9 cellular contexts compared by ENCODE assay signal in the genomic region with DNA sequence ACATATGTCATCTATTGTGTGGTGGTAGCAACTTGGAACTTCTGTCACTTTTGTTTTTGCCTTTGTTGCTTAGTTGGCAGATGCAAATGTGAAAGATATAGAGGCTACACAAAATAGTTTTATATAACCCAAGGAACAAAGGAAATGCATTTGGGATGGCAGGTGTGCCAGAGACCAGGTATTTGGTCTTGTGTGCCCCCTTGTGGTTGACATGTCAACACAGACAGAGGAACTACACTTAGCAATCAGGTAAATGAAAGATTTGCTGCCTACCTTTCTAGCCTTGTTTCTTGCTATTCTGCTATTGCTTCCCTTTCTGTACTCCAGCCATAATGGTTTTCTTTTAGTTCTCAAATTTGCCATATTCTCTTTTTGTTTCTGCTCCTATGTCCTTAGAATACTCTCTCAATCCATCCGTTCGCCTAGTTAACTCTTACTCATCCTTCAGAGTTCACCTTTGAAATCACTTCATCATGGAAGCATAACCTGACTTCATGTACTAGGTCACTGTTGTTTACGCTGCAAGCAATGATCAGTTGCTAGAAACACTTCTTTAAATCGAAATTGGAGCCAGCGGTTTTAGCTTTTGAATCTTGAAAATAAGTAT.
DNase-seq lines count a peak whose midpoint lies in the region; ATAC-seq, FAIRE-seq and TF ChIP-seq lines count a peak whose summit lies in the region.
"Had no signal": no experiment of that assay in that cellular context is flagged by ENCODE, and none has a peak within 500 bp of the region (broad histone marks: within the 10 kb centered on the region; RNA-seq: fewer than 3 reads in every experiment).

No MANE protein-coding gene starts in this region.

- no peak for TF ChIP-seq RAD21 in neural cell (conservative IDR thresholded peaks at IDR 0.05)

- CTCF ChIA-PET in activated CD4-positive, alpha-beta memory T cell treated with anti-CD3 and anti-CD28 coated beads, Interleukin-2, amount 10 ng/mL, durations not matched to agents 7 days and 5 days (lab: Charles Lee), result interaction anchor here (1.4 to 1.9 kb wide), 2 partner anchors 362 kb away, joined by 4 to 8 read pairs; no protein-coding TSS in a partner anchor

- H3K27me3 Mint-ChIP-seq in activated CD4-positive, alpha-beta memory T cell treated with anti-CD3 and anti-CD28 coated beads, Interleukin-2, amount 10 ng/mL, durations not matched to agents 7 days and 5 days, result no peaks in the 10 kb centered on the region

- H3K9me2 ChIP-seq in neural cell (ENCODE audit: insufficient read depth, low read length), result no peaks in the 10 kb centered on the region

- TF ChIP-seq EP300 in neural cell (conservative IDR thresholded peaks at IDR 0.05; ENCODE audit: poor library complexity, severe bottlenecking), result no peak

- no peak overlapping the region for H3K27ac Mint-ChIP-seq in activated CD4-positive, alpha-beta memory T cell treated with anti-CD3 and anti-CD28 coated beads, Interleukin-2, amount 10 ng/mL, durations not matched to agents 7 days and 5 days

- H3K27me3 ChIP-seq in bronchial epithelial cell (ENCODE audit: control insufficient read depth, insufficient read depth, low read length), result no peaks in the 10 kb centered on the region
- no peaks in the 10 kb centered on the region for H3K27me3 ChIP-seq in neural cell (ENCODE audit: insufficient read depth, low read depth, low read length)

- peak; percentile 21 for FAIRE-seq in GM19239 (lab: Jason Lieb, UNC)
- peak; percentile 75 for FAIRE-seq in bronchial epithelial cell (lab: Jason Lieb, UNC)
- FAIRE-seq: endometrium had no signal

- TF ChIP-seq CTCF in bronchial epithelial cell (IDR thresholded peaks at IDR 0.05; ENCODE audit: insufficient read depth, low read length, severe bottlenecking) (peak; percentile 81), neural cell (IDR thresholded peaks at IDR 0.05; ENCODE audit: poor library complexity, severe bottlenecking) (no peak)

- DNase-seq in COLO668 (lab: John Stamatoyannopoulos, UW; ENCODE audit: unreplicated experiment) (peak; percentile 28), GM19239 (ENCODE audit: insufficient read length, low spot score) (peak; percentile 2), NCI-H1105 (lab: John Stamatoyannopoulos, UW) (peak; percentile 46), bronchial epithelial cell (ENCODE audit: low read depth) (peak; percentile 56), germinal center (ENCODE audit: low spot score) (no peak)
- no peak for DNase-seq in activated CD4-positive, alpha-beta memory T cell treated with anti-CD3 and anti-CD28 coated beads, Interleukin-2, amount 10 ng/mL, durations not matched to agents 7 days and 5 days

- no peak overlapping the region for H3K9ac ChIP-seq in neural cell (ENCODE audit: low read length)

- no peak overlapping the region for H2AFZ ChIP-seq in neural cell (ENCODE audit: low read depth, low read length)

- H4K20me1 ChIP-seq in neural cell (ENCODE audit: insufficient read depth), result no peaks in the 10 kb centered on the region

- no peak for ATAC-seq in HG03139 (IDR thresholded peaks at IDR 0.05; ENCODE audit: unreplicated experiment)

- no peaks in the 10 kb centered on the region for H3K79me2 ChIP-seq in neural cell (replicated peaks; ENCODE audit: insufficient read depth, low read length)

- peaks cover 13% of the 10 kb centered on the region for H3K9me3 ChIP-seq in neural cell (ENCODE audit: low read length)

- H3K36me3 ChIP-seq in bronchial epithelial cell (ENCODE audit: control insufficient read depth, insufficient read depth, low read length) (no peaks in the 10 kb centered on the region), neural cell (ENCODE audit: insufficient read depth, low read length) (no peaks in the 10 kb centered on the region)

- no peak overlapping the region for H3K27ac ChIP-seq in neural cell (ENCODE audit: low read length)

- H3K4me1 Mint-ChIP-seq in activated CD4-positive, alpha-beta memory T cell treated with anti-CD3 and anti-CD28 coated beads, Interleukin-2, amount 10 ng/mL, durations not matched to agents 7 days and 5 days, result no peaks in the 10 kb centered on the region

- H3K36me3 Mint-ChIP-seq in activated CD4-positive, alpha-beta memory T cell treated with anti-CD3 and anti-CD28 coated beads, Interleukin-2, amount 10 ng/mL, durations not matched to agents 7 days and 5 days (ENCODE audit: low read depth), result no peaks in the 10 kb centered on the region

- no peak overlapping the region for H3K4me3 Mint-ChIP-seq in activated CD4-positive, alpha-beta memory T cell treated with anti-CD3 and anti-CD28 coated beads, Interleukin-2, amount 10 ng/mL, durations not matched to agents 7 days and 5 days

- peaks cover 2% of the 10 kb centered on the region for H3K9me3 Mint-ChIP-seq in activated CD4-positive, alpha-beta memory T cell treated with anti-CD3 and anti-CD28 coated beads, Interleukin-2, amount 10 ng/mL, durations not matched to agents 7 days and 5 days

- no peak overlapping the region for H3K4me2 ChIP-seq in neural cell (ENCODE audit: low read length)

- H3F3A ChIP-seq in neural cell (ENCODE audit: insufficient read depth, low read length, poor library complexity, severe bottlenecking), result no peaks in the 10 kb centered on the region

- POLR2A ChIA-PET in activated CD4-positive, alpha-beta memory T cell treated with anti-CD3 and anti-CD28 coated beads, Interleukin-2, amount 10 ng/mL, durations not matched to agents 7 days and 5 days (lab: Charles Lee), result no interaction called here

- H3K4me3 ChIP-seq in bronchial epithelial cell (ENCODE audit: low read depth, low read length), result no peak overlapping the region
- no peak overlapping the region for H3K4me3 ChIP-seq in neural cell (ENCODE audit: low read length)

TF ChIP-seq in neural cell, 6 proteins besides CTCF, POLR2A, EP300 and RAD21:
- TF ChIP-seq POLR2AphosphoS5 (IDR thresholded peaks at IDR 0.05), result no peak
- peak; percentile 36 for TF ChIP-seq SMC3 (conservative IDR thresholded peaks at IDR 0.05; ENCODE audit: poor library complexity)
TF ChIP-seq in neural cell: peak in this region for 1.

Comparison
In these comparisons a context has a peak if more than half of its experiments do, and no peak if none do; other contexts are left out.
1. DNase-seq: peak in COLO668 (single experiment), GM19239 (single experiment), NCI-H1105 (single experiment) and bronchial epithelial cell (single experiment); none in germinal center (single experiment) and activated CD4-positive, alpha-beta memory T cell treated with anti-CD3 and anti-CD28 coated beads, Interleukin-2, amount 10 ng/mL, durations not matched to agents 7 days and 5 days (single experiment).